In the genomic region with DNA sequence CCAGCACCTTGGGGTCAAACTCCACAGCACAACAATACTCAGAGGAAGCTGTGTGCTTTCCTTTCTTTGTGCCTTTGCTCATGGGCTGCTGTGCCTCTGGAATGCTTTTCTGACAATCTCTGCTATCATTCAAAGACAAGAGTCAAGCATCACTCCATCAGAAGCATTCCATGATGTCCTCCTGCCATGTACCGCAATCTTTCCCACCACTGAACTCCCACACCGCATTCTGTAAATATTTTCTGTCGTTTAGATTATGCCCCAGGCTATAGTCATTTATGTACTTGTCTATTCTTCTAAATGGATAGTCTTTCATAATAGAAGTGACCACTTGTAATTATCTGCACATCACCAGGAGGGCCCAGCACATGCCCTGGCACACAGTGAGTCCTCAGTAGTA, we compare ENCODE assay signal across 21 cellular contexts.
"Had no signal": no experiment of that assay in that cellular context is flagged by ENCODE, and none has a peak within 500 bp of the region (broad histone marks: within the 10 kb centered on the region; RNA-seq: fewer than 3 reads in every experiment).

No MANE protein-coding gene starts in this region.

- DNase-seq: activated CD4-positive, alpha-beta memory T cell treated with anti-CD3 and anti-CD28 coated beads for 36 hours; activated CD4-positive, alpha-beta T cell treated with anti-CD3 and anti-CD28 coated beads for 1 hour; activated CD4-positive, alpha-beta T cell treated with anti-CD3 and anti-CD28 coated beads, Interleukin-2, amount 10 ng/mL, durations not matched to agents 7 days and 5 days; activated CD8-positive, alpha-beta memory T cell treated with anti-CD3 and anti-CD28 coated beads for 24 hours; activated gamma-delta T cell; activated naive CD4-positive, alpha-beta T cell treated with anti-CD3 and anti-CD28 coated beads for 36 hours; activated T-cell treated with anti-CD3 and anti-CD28 coated beads, Interleukin-2, amount 50 U/mL, for 48 hours; brain microvascular endothelial cell; Karpas-422; NCI-H1105 treated with DMSO at 0.1 percent for 48 hours; NCI-H1694 treated with DMSO at 0.1 percent for 48 hours; NCI-H2029 treated with DMSO at 0.1 percent for 48 hours; NCI-H446; NCI-H524 treated with DMSO at 0.1 percent for 48 hours; PC-3; SIG-M5; T-helper 17 cell; T-helper 9 cell had no signal

- H3K27ac ChIP-seq: brain microvascular endothelial cell, cardiac muscle cell had no signal

- FAIRE-seq: K562, RCC 7860 had no signal
